13 cellular contexts compared by ENCODE assay signal in genomic region chr2:190328748-190329147, GRCh38. TPM values are rescaled to one million over a fixed set of nuclear protein-coding genes. Genes with fewer than 3 reads are reported as not detected.
DNase-seq lines count a peak whose midpoint lies in the region; ATAC-seq and TF ChIP-seq lines count a peak whose summit lies in the region.
"Had no signal": no experiment of that assay in that cellular context is flagged by ENCODE, and none has a peak within 500 bp of the region (broad histone marks: within the 10 kb centered on the region; RNA-seq: fewer than 3 reads in every experiment).

No MANE protein-coding gene starts in this region.

- peak; percentile 23 for TF ChIP-seq CTCF in cardiac muscle cell (IDR thresholded peaks at IDR 0.05; ENCODE audit: low read depth, low read length)
- TF ChIP-seq CTCF in RWPE2 (IDR thresholded peaks at IDR 0.05; ENCODE audit: poor library complexity, severe bottlenecking), result peak; percentile 46
- peak; percentile 43 for TF ChIP-seq CTCF in type B pancreatic cell (conservative IDR thresholded peaks at IDR 0.05)

- peaks cover 5% of the 10 kb centered on the region for H3K27me3 ChIP-seq in cardiac muscle cell
- H3K27me3 ChIP-seq in RWPE2 (ENCODE audit: insufficient read depth, poor library complexity, severe bottlenecking), result no peaks in the 10 kb centered on the region
- H3K27me3 ChIP-seq: tibial nerve had no signal

- H3K36me3 ChIP-seq in cardiac muscle cell, result no peaks in the 10 kb centered on the region
- no peaks in the 10 kb centered on the region for H3K36me3 ChIP-seq in RWPE2 (ENCODE audit: low read depth)
- H3K36me3 ChIP-seq: tibial nerve had no signal

- DNase-seq in cardiac muscle cell (ENCODE audit: low read depth in 1 of 2, low spot score in 1 of 2) (peak in 1 of 2 donors; percentile 35), cardiac septum (ENCODE audit: low spot score) (no peak), RWPE2 (ENCODE audit: low spot score) (no peak), fibroblast of peridontal ligament (ENCODE audit: extremely low read depth) (peak; percentile 54), type B pancreatic cell (ENCODE audit: extremely low spot score, unreplicated experiment) (no peak), DMS53 treated with DMSO at 0.1 percent for 48 hours (lab: John Stamatoyannopoulos, UW; ENCODE audit: unreplicated experiment) (no peak), hippocampal formation (lab: John Stamatoyannopoulos, UW) (no peak)
- DNase-seq in stimulated activated CD4-positive, alpha-beta T cell treated with anti-CD3 and anti-CD28 coated beads, Interleukin-4, amount 100 ng/mL, for 24 hours, result no peak
- DNase-seq: activated CD8-positive, alpha-beta memory T cell treated with anti-CD3 and anti-CD28 coated beads, Interleukin-2, amount 10 ng/mL, durations not matched to agents 7 days and 5 days; NCI-H1417 treated with DMSO at 0.1 percent for 48 hours; PC-9; small intestine had no signal

- no peaks in the 10 kb centered on the region for H3K36me3 Mint-ChIP-seq in type B pancreatic cell
- H3K36me3 Mint-ChIP-seq: activated CD8-positive, alpha-beta memory T cell treated with anti-CD3 and anti-CD28 coated beads, Interleukin-2, amount 10 ng/mL, durations not matched to agents 7 days and 5 days had no signal

- H3K4me3 Mint-ChIP-seq in type B pancreatic cell, result no peak overlapping the region
- H3K4me3 Mint-ChIP-seq: activated CD8-positive, alpha-beta memory T cell treated with anti-CD3 and anti-CD28 coated beads, Interleukin-2, amount 10 ng/mL, durations not matched to agents 7 days and 5 days had no signal

- no peaks in the 10 kb centered on the region for H3K9me3 Mint-ChIP-seq in type B pancreatic cell

- intact Hi-C loops in cardiac septum (cut with DNase I), result no loop called here

- H3K27me3 Mint-ChIP-seq in type B pancreatic cell, result no peaks in the 10 kb centered on the region

- no peaks in the 10 kb centered on the region for H3K4me1 ChIP-seq in cardiac muscle cell (ENCODE audit: low read depth)
- peaks cover under 1% of the 10 kb centered on the region for H3K4me1 ChIP-seq in RWPE2 (ENCODE audit: insufficient read depth, poor library complexity, severe bottlenecking)
- H3K4me1 ChIP-seq: tibial nerve had no signal

- H3K9me3 ChIP-seq in cardiac muscle cell (ENCODE audit: low read depth) (no peaks in the 10 kb centered on the region), RWPE2 (ENCODE audit: severe bottlenecking) (no peaks in the 10 kb centered on the region)
- H3K9me3 ChIP-seq: tibial nerve had no signal

- H3K4me1 Mint-ChIP-seq in type B pancreatic cell (ENCODE audit: unreplicated experiment), result peaks cover 6% of the 10 kb centered on the region
- H3K4me1 Mint-ChIP-seq: activated CD8-positive, alpha-beta memory T cell treated with anti-CD3 and anti-CD28 coated beads, Interleukin-2, amount 10 ng/mL, durations not matched to agents 7 days and 5 days had no signal

- ATAC-seq in RWPE2 (ENCODE audit: low read depth), result no peak
- ATAC-seq: activated CD8-positive, alpha-beta memory T cell treated with anti-CD3 and anti-CD28 coated beads, Interleukin-2, amount 10 ng/mL, durations not matched to agents 7 days and 5 days had no signal

- H3K4me3 ChIP-seq in cardiac muscle cell (no peak overlapping the region), RWPE2 (ENCODE audit: severe bottlenecking) (no peak overlapping the region)
- H3K4me3 ChIP-seq: PC-9, tibial nerve had no signal

- no peak overlapping the region for H3K27ac ChIP-seq in cardiac muscle cell
- H3K27ac ChIP-seq in RWPE2 (ENCODE audit: poor library complexity, severe bottlenecking), result no peak overlapping the region
- H3K27ac ChIP-seq: PC-9, tibial nerve had no signal

- H3K27ac Mint-ChIP-seq in type B pancreatic cell, result no peak overlapping the region
- H3K27ac Mint-ChIP-seq: activated CD8-positive, alpha-beta memory T cell treated with anti-CD3 and anti-CD28 coated beads, Interleukin-2, amount 10 ng/mL, durations not matched to agents 7 days and 5 days had no signal

RNA-seq across cellular contexts. Expression of gene HIBCH, which starts 9.1 kb away (rescaled TPM):
- total RNA-seq in cardiac muscle cell (15.4 and 15.9 TPM in 2 replicates), cardiac septum (21.9 TPM), type B pancreatic cell (ENCODE audit: low replicate concordance) (28.8 and 46.6 TPM in 2 replicates)
- 66.7 and 70.0 TPM in 2 replicates for polyA plus RNA-seq in cardiac muscle cell

RNA-seq across cellular contexts. Expression of gene INPP1, which starts 14.6 kb away (rescaled TPM):
- total RNA-seq in cardiac muscle cell, result 1.1 and 2.9 TPM in 2 replicates
- polyA plus RNA-seq in cardiac muscle cell, result 3.3 and 11.2 TPM in 2 replicates
- total RNA-seq in cardiac septum, result 12.4 TPM
- 17.2 and 21.6 TPM in 2 replicates for total RNA-seq in type B pancreatic cell (ENCODE audit: low replicate concordance)
